Comparison of ENCODE assay signal across 2 cellular contexts in the genomic region with DNA sequence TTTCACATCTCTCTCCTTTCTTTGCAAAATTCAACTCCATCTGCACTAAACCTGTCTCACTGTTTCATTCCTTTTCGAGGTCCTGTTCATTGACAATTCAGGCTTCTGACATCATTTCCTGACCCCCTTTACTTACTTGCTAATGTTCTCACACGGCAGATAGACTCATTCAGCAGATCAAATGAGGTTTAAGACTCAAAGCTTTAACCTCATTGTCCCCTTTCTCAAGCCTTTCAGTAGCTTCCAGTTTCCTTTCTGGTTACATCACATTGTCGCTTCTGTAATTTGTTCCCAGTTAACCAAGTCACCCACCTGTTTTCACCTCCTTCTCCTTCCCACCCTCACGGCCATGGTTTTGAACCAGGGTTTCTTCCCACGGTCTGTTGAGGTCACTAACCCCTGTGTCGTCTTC.
TF ChIP-seq lines count a peak whose summit lies in the region.

No MANE protein-coding gene starts in this region.

TF ChIP-seq in SK-N-SH, 30 proteins besides CTCF, POLR2A, EP300 and RAD21 (continued from another document):
- TF ChIP-seq, protein P1, sequence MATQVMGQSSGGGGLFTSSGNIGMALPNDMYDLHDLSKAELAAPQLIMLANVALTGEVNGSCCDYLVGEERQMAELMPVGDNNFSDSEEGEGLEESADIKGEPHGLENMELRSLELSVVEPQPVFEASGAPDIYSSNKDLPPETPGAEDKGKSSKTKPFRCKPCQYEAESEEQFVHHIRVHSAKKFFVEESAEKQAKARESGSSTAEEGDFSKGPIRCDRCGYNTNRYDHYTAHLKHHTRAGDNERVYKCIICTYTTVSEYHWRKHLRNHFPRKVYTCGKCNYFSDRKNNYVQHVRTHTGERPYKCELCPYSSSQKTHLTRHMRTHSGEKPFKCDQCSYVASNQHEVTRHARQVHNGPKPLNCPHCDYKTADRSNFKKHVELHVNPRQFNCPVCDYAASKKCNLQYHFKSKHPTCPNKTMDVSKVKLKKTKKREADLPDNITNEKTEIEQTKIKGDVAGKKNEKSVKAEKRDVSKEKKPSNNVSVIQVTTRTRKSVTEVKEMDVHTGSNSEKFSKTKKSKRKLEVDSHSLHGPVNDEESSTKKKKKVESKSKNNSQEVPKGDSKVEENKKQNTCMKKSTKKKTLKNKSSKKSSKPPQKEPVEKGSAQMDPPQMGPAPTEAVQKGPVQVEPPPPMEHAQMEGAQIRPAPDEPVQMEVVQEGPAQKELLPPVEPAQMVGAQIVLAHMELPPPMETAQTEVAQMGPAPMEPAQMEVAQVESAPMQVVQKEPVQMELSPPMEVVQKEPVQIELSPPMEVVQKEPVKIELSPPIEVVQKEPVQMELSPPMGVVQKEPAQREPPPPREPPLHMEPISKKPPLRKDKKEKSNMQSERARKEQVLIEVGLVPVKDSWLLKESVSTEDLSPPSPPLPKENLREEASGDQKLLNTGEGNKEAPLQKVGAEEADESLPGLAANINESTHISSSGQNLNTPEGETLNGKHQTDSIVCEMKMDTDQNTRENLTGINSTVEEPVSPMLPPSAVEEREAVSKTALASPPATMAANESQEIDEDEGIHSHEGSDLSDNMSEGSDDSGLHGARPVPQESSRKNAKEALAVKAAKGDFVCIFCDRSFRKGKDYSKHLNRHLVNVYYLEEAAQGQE (IDR thresholded peaks at IDR 0.05; ENCODE audit: low read depth, low read length): no peak
- TF ChIP-seq, protein P2, sequence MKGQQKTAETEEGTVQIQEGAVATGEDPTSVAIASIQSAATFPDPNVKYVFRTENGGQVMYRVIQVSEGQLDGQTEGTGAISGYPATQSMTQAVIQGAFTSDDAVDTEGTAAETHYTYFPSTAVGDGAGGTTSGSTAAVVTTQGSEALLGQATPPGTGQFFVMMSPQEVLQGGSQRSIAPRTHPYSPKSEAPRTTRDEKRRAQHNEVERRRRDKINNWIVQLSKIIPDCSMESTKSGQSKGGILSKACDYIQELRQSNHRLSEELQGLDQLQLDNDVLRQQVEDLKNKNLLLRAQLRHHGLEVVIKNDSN (IDR thresholded peaks at IDR 0.05; ENCODE audit: borderline replicate concordance, low read depth): no peak
- TF ChIP-seq FOSL2 (IDR thresholded peaks at IDR 0.05; ENCODE audit: borderline replicate concordance, low read depth) (no peak), NRF1 (IDR thresholded peaks at IDR 0.05; ENCODE audit: low read depth, low read length) (no peak), FOXJ3 (CRISPR knock-in tag; IDR thresholded peaks at IDR 0.05) (no peak), JUND (IDR thresholded peaks at IDR 0.05) (no peak), SMC3 (IDR thresholded peaks at IDR 0.05; ENCODE audit: low read depth, low read length) (no peak), ZBTB33 (IDR thresholded peaks at IDR 0.05; ENCODE audit: borderline replicate concordance, low read depth) (no peak), FOXM1 (IDR thresholded peaks at IDR 0.05; ENCODE audit: low read depth) (no peak), SIN3A (IDR thresholded peaks at IDR 0.05; ENCODE audit: borderline replicate concordance, low read depth, low read length) (no peak), POLR2AphosphoS5 (IDR thresholded peaks at IDR 0.05; ENCODE audit: low read depth, low read length) (no peak), TCF12 (IDR thresholded peaks at IDR 0.05) (no peak)

TF ChIP-seq in SK-N-SH treated with all-trans-retinoic acid at 6 μM for 48 hours, 23 proteins besides CTCF, POLR2A, EP300 and RAD21 (continued from another document):
- TF ChIP-seq, protein P3, sequence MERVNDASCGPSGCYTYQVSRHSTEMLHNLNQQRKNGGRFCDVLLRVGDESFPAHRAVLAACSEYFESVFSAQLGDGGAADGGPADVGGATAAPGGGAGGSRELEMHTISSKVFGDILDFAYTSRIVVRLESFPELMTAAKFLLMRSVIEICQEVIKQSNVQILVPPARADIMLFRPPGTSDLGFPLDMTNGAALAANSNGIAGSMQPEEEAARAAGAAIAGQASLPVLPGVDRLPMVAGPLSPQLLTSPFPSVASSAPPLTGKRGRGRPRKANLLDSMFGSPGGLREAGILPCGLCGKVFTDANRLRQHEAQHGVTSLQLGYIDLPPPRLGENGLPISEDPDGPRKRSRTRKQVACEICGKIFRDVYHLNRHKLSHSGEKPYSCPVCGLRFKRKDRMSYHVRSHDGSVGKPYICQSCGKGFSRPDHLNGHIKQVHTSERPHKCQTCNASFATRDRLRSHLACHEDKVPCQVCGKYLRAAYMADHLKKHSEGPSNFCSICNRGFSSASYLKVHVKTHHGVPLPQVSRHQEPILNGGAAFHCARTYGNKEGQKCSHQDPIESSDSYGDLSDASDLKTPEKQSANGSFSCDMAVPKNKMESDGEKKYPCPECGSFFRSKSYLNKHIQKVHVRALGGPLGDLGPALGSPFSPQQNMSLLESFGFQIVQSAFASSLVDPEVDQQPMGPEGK (CRISPR knock-in tag; IDR thresholded peaks at IDR 0.05; ENCODE audit: borderline replicate concordance): no peak
- no peak for TF ChIP-seq BACH2 (CRISPR knock-in tag; IDR thresholded peaks at IDR 0.05; ENCODE audit: borderline replicate concordance)
- TF ChIP-seq POU6F1 (CRISPR knock-in tag; IDR thresholded peaks at IDR 0.05; ENCODE audit: borderline replicate concordance, low read depth): no peak
- TF ChIP-seq TSHZ2 (CRISPR knock-in tag; IDR thresholded peaks at IDR 0.05): no peak
- no peak for TF ChIP-seq ZFP3 (CRISPR knock-in tag; IDR thresholded peaks at IDR 0.05)
- no peak for TF ChIP-seq CSDC2 (CRISPR knock-in tag; IDR thresholded peaks at IDR 0.05)
- TF ChIP-seq PPARA (CRISPR knock-in tag; IDR thresholded peaks at IDR 0.05; ENCODE audit: borderline replicate concordance): no peak
- TF ChIP-seq ZNF8 (CRISPR knock-in tag; IDR thresholded peaks at IDR 0.05): no peak
- no peak for TF ChIP-seq TCF4 (CRISPR knock-in tag; IDR thresholded peaks at IDR 0.05; ENCODE audit: borderline replicate concordance)
- no peak for TF ChIP-seq RARB (CRISPR knock-in tag; IDR thresholded peaks at IDR 0.05)
- no peak for TF ChIP-seq ZNF70 (CRISPR knock-in tag; IDR thresholded peaks at IDR 0.05)
